Comparison of ENCODE assay signal across 1 cellular context in genomic region chr6:8435845-8436168, GRCh38.
TF ChIP-seq lines count a peak whose summit lies in the region.

No MANE protein-coding gene starts in this region.

TF ChIP-seq in HepG2, 621 proteins besides CTCF, POLR2A, EP300 and RAD21 (continued from another document):
- TF ChIP-seq NFE2L1 (CRISPR knock-in tag; IDR thresholded peaks at IDR 0.05; ENCODE audit: borderline replicate concordance) = no peak
- TF ChIP-seq THAP11 (CRISPR knock-in tag; IDR thresholded peaks at IDR 0.05) = no peak
- TF ChIP-seq SNAPC2 (CRISPR knock-in tag; IDR thresholded peaks at IDR 0.05) = no peak
- TF ChIP-seq NRL (CRISPR knock-in tag; IDR thresholded peaks at IDR 0.05; ENCODE audit: borderline replicate concordance) = 0 out of 2 replicates have a peak, but pooled peaks have one; percentile 8
- no peak for TF ChIP-seq ZNF275 (CRISPR knock-in tag; IDR thresholded peaks at IDR 0.05; ENCODE audit: borderline replicate concordance)
- no peak for TF ChIP-seq ZNF407 (CRISPR knock-in tag; IDR thresholded peaks at IDR 0.05; ENCODE audit: not compliant biosample characterization)
- no peak for TF ChIP-seq HCFC1 (IDR thresholded peaks at IDR 0.05; ENCODE audit: low read depth, low read length)
- TF ChIP-seq ZNF746 (CRISPR knock-in tag; IDR thresholded peaks at IDR 0.05) = peak; percentile 69; the same call in 1 of the 2 replicates
- TF ChIP-seq GTF3A (CRISPR knock-in tag; conservative IDR thresholded peaks at IDR 0.05) = peak; percentile 87; the same call in 1 of the 2 replicates
- no peak for TF ChIP-seq REPIN1 (CRISPR knock-in tag; IDR thresholded peaks at IDR 0.05; ENCODE audit: borderline replicate concordance, low read depth)
- no peak for TF ChIP-seq ZNF44 (CRISPR knock-in tag; IDR thresholded peaks at IDR 0.05)
- TF ChIP-seq, protein P1, sequence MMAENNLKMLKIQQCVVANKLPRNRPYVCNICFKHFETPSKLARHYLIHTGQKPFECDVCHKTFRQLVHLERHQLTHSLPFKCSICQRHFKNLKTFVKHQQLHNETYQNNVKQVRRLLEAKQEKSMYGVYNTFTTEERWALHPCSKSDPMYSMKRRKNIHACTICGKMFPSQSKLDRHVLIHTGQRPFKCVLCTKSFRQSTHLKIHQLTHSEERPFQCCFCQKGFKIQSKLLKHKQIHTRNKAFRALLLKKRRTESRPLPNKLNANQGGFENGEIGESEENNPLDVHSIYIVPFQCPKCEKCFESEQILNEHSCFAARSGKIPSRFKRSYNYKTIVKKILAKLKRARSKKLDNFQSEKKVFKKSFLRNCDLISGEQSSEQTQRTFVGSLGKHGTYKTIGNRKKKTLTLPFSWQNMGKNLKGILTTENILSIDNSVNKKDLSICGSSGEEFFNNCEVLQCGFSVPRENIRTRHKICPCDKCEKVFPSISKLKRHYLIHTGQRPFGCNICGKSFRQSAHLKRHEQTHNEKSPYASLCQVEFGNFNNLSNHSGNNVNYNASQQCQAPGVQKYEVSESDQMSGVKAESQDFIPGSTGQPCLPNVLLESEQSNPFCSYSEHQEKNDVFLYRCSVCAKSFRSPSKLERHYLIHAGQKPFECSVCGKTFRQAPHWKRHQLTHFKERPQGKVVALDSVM (CRISPR knock-in tag; IDR thresholded peaks at IDR 0.05) = no peak
- peak; percentile 6; the same call in 1 of the 2 replicates for TF ChIP-seq ZFY (CRISPR knock-in tag; IDR thresholded peaks at IDR 0.05)
- TF ChIP-seq HBP1 (CRISPR knock-in tag; IDR thresholded peaks at IDR 0.05; ENCODE audit: low read depth) = no peak
- TF ChIP-seq ATF1 (CRISPR knock-in tag; IDR thresholded peaks at IDR 0.05) = 0 out of 2 replicates have a peak, but pooled peaks have one; percentile 12
- no peak for TF ChIP-seq PAWR (CRISPR knock-in tag; IDR thresholded peaks at IDR 0.05; ENCODE audit: borderline replicate concordance)
- TF ChIP-seq NONO (IDR thresholded peaks at IDR 0.05) = no peak
- TF ChIP-seq NONO (CRISPR knock-in tag; conservative IDR thresholded peaks at IDR 0.05) = no peak
- TF ChIP-seq ZNF703 (CRISPR knock-in tag; IDR thresholded peaks at IDR 0.05; ENCODE audit: borderline replicate concordance) = peak; percentile 54
- TF ChIP-seq XRCC5 (optimal IDR thresholded peaks at IDR 0.05; ENCODE audit: low read length) = no peak
- no peak for TF ChIP-seq ZIK1 (CRISPR knock-in tag; IDR thresholded peaks at IDR 0.05; ENCODE audit: borderline replicate concordance, low read depth)
- no peak for TF ChIP-seq MIER3 (CRISPR knock-in tag; IDR thresholded peaks at IDR 0.05; ENCODE audit: borderline replicate concordance)
- TF ChIP-seq ZNF687 (CRISPR knock-in tag; IDR thresholded peaks at IDR 0.05) = no peak; the same call in none of the 2 replicates
- no peak; the same call in 1 of the 2 replicates for TF ChIP-seq ERF (CRISPR knock-in tag; IDR thresholded peaks at IDR 0.05)
- TF ChIP-seq CCDC6 (CRISPR knock-in tag; IDR thresholded peaks at IDR 0.05) = peak; percentile 5; the same call in 1 of the 2 replicates
- TF ChIP-seq HDAC6 (IDR thresholded peaks at IDR 0.05; ENCODE audit: low read depth, low read length) = no peak
- TF ChIP-seq JUN (CRISPR knock-in tag; IDR thresholded peaks at IDR 0.05) = 0 out of 2 replicates have a peak, but pooled peaks have one; percentile 29
- no peak for TF ChIP-seq KDM3A (CRISPR knock-in tag; IDR thresholded peaks at IDR 0.05; ENCODE audit: low read depth)
- TF ChIP-seq MEIS2 (CRISPR knock-in tag; IDR thresholded peaks at IDR 0.05) = no peak
- TF ChIP-seq, protein P2, sequence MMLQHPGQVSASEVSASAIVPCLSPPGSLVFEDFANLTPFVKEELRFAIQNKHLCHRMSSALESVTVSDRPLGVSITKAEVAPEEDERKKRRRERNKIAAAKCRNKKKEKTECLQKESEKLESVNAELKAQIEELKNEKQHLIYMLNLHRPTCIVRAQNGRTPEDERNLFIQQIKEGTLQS (CRISPR knock-in tag; IDR thresholded peaks at IDR 0.05) = no peak
- TF ChIP-seq HMG20B (CRISPR knock-in tag; conservative IDR thresholded peaks at IDR 0.05) = no peak
- TF ChIP-seq ZNF432 (CRISPR knock-in tag; IDR thresholded peaks at IDR 0.05; ENCODE audit: borderline replicate concordance) = no peak
